ENCODE assay signal across 20 cellular contexts in the genomic region with DNA sequence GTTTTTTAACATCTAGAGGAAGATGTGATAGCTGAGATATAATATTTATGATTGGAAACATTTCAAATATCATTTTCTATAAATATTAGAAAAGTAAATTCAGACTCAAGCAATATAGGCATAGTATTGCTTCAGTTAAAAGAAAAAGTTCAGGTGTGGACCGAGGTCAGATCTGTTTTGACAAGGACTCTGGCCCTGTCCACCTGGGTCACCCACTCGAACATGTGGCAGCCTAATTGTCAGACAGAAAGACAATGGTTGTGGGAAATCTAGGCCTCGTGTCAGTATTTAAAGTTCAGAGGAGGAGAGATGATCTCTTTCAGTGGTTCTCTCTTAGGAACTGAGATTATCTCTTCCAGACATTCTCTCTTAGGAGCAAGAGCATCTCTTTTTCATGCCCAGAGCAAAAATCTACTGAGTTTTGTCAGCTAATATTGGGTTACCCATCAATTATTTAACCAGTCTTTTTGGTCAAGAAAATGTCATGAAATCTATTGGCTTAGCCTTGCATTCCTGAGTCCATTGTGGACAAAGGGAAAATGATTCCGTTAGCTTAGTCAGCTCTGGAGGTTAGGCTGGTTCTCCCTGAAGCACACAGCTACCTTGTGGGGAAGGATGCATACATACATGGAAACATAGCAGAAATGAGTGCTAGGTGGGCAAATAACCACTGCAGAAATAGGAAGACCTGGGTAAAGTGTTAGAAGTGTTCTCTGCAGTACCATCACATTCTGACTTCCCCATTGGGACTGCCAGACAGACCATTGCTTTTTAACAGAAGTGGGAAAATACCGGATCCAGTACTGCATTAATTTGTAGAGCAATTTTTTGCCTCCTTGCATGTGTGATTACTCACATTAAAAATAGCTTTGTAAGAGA.
A peak's percentile ranks its signal among the peaks of the same experiment; 100 is the strongest.
DNase-seq lines count a peak whose midpoint lies in the region; ATAC-seq and TF ChIP-seq lines count a peak whose summit lies in the region.
"Had no signal": no experiment of that assay in that cellular context is flagged by ENCODE, and none has a peak within 500 bp of the region (broad histone marks: within the 10 kb centered on the region; RNA-seq: fewer than 3 reads in every experiment).

No MANE protein-coding gene starts in this region.

- no peaks in the 10 kb centered on the region for H3K9me3 ChIP-seq in OCI-LY3 (ENCODE audit: insufficient read depth, low read length)
- peaks cover 10% of the 10 kb centered on the region for H3K9me3 ChIP-seq in Karpas-422 (ENCODE audit: low read length)
- H3K9me3 ChIP-seq: Caco-2, esophagus muscularis mucosa, HAP-1, heart right ventricle, tibial artery had no signal

- peak overlapping the region; percentile 92 for H3K27ac ChIP-seq in OCI-LY3 (ENCODE audit: low read length)
- H3K27ac ChIP-seq in Karpas-422 (ENCODE audit: low read length): no peak overlapping the region
- H3K27ac ChIP-seq: esophagus muscularis mucosa, heart right ventricle, tibial artery had no signal

- H2AFZ ChIP-seq in OCI-LY3 (ENCODE audit: low read depth, low read length): peak overlapping the region; percentile 2; the same call in 1 of the 2 replicates
- H2AFZ ChIP-seq in Karpas-422 (ENCODE audit: low read length): no peak overlapping the region

- DNase-seq in effector CD4-positive, alpha-beta T cell: no peak
- DNase-seq in activated CD4-positive, alpha-beta T cell treated with anti-CD3 and anti-CD28 coated beads for 4 hours: no peak
- no peak for DNase-seq in HUDEP-2 (lab: John Stamatoyannopoulos, UW; ENCODE audit: unreplicated experiment in 76 of 76)
- DNase-seq in Karpas-422: no peak
- DNase-seq: activated CD4-positive, alpha-beta T cell treated with anti-CD3 and anti-CD28 coated beads for 1 hour; activated naive CD8-positive, alpha-beta T cell treated with anti-CD3 and anti-CD28 coated beads for 36 hours; Caco-2; heart right ventricle; NCI-H2029; NCI-H748 treated with DMSO at 0.1 percent for 48 hours; RPMI8226; stimulated activated CD4-positive, alpha-beta T cell treated with anti-CD3 and anti-CD28 coated beads, Interleukin-2, amount 100 ng/mL, for 24 hours; T-helper 17 cell; tibial artery had no signal

- H3K4me1 ChIP-seq in OCI-LY3 (ENCODE audit: low read length) (peaks cover 56% of the 10 kb centered on the region), Karpas-422 (ENCODE audit: low read length) (no peaks in the 10 kb centered on the region)
- H3K4me1 ChIP-seq: Caco-2, HAP-1, heart right ventricle, tibial artery had no signal

- no peaks in the 10 kb centered on the region for H3K27me3 ChIP-seq in OCI-LY3 (ENCODE audit: low read depth, low read length)
- H3K27me3 ChIP-seq in Karpas-422 (ENCODE audit: low read length): no peaks in the 10 kb centered on the region
- H3K27me3 ChIP-seq: esophagus muscularis mucosa, heart right ventricle, tibial artery had no signal

- no peaks in the 10 kb centered on the region for H3K9me2 ChIP-seq in Karpas-422 (replicated peaks; ENCODE audit: insufficient read depth, low read length)

- H3K4me2 ChIP-seq in OCI-LY3 (ENCODE audit: low read length) (peak overlapping the region; percentile 66), Karpas-422 (ENCODE audit: low read depth, low read length, poor library complexity, severe bottlenecking) (no peak overlapping the region)

- H3K79me2 ChIP-seq in OCI-LY3 (ENCODE audit: low read length): no peaks in the 10 kb centered on the region
- no peaks in the 10 kb centered on the region for H3K79me2 ChIP-seq in Karpas-422 (ENCODE audit: low read length)

- peak; percentile 36 for ATAC-seq in GM18517 (IDR thresholded peaks at IDR 0.05; ENCODE audit: unreplicated experiment)
- peak; percentile 1 for ATAC-seq in GM19468 (IDR thresholded peaks at IDR 0.05; ENCODE audit: extremely low read depth, unreplicated experiment)
- ATAC-seq in HG02970 (IDR thresholded peaks at IDR 0.05; ENCODE audit: low FRiP score, unreplicated experiment): peak; percentile 41
- ATAC-seq: heart right ventricle, T-helper 17 cell had no signal

- no peak for TF ChIP-seq CTCF in OCI-LY3 (IDR thresholded peaks at IDR 0.05; ENCODE audit: low read depth, low read length)

- no peaks in the 10 kb centered on the region for H3K36me3 ChIP-seq in OCI-LY3 (replicated peaks; ENCODE audit: low read depth, low read length)
- no peaks in the 10 kb centered on the region for H3K36me3 ChIP-seq in Karpas-422 (ENCODE audit: insufficient read depth, low read length)
- H3K36me3 ChIP-seq: esophagus muscularis mucosa, HAP-1, heart right ventricle, tibial artery had no signal

- H3K9ac ChIP-seq in OCI-LY3 (ENCODE audit: low read length): peak overlapping the region; percentile 31; the same call in 1 of the 2 replicates
- no peak overlapping the region for H3K9ac ChIP-seq in Karpas-422 (ENCODE audit: low read length)

- H3K4me3 ChIP-seq in OCI-LY3 (ENCODE audit: low read length) (peak overlapping the region; percentile 61; the same call in 1 of the 2 replicates), Karpas-422 (ENCODE audit: low read length) (no peak overlapping the region)
- H3K4me3 ChIP-seq: esophagus muscularis mucosa, HAP-1, heart right ventricle, tibial artery had no signal

- no peaks in the 10 kb centered on the region for H4K20me1 ChIP-seq in OCI-LY3 (ENCODE audit: insufficient read depth, low read length)
- no peaks in the 10 kb centered on the region for H4K20me1 ChIP-seq in Karpas-422 (ENCODE audit: insufficient read depth, low read depth, low read length)
